In the genomic region with DNA sequence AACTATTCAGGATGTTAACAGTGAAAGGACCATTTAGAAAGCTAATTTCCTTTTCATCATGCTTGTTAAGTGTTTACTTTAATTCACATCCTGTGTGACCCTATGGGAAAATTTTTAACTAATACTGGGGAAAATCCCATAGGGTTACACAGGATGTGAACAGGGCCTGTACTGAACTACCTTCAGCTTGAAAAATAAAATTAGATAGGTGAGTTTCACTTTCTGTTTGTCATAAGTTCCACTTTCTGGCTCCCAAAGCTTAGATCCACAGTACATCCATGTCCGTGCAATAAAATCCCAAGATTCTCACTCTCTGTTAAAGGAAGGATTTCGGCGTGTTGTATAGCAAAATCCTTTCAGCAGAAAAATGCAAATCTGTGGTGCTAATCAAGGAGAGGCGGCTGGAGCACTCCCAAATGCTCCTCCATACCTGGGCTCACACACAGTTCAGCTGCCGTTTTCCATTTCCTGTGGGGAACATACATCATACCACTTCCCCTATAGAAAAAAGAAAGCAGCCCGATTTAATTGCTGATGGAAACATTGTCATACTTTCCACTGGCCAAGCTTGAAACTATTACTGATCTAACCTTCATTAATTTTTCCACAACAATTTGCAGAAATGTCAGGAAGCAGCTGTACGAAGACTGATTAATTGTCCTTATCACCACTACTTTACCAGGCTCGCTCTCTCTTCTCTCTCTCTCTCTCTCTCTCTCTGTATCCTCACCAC, we compare ENCODE assay signal across 8 cellular contexts.
DNase-seq lines count a peak whose midpoint lies in the region; ATAC-seq and TF ChIP-seq lines count a peak whose summit lies in the region.

No MANE protein-coding gene starts in this region.

- H3K9me3 ChIP-seq in A673 (ENCODE audit: low read depth, low read length, poor library complexity, severe bottlenecking) (no peaks in the 10 kb centered on the region), transverse colon (no peaks in the 10 kb centered on the region)

- intact Hi-C loops in A673 (cut with micrococcal nuclease; ENCODE audit: unreplicated experiment) (no loop called here), MCF 10A (cut with micrococcal nuclease) (loop anchor here (10.0 kb wide), 1 partner anchor 125 kb away; no protein-coding TSS in a partner anchor), transverse colon (cut with DNase I; ENCODE audit: low total_unique reads) (no loop called here)

- no peak for TF ChIP-seq CTCF in A673 (conservative IDR thresholded peaks at IDR 0.05; ENCODE audit: low read depth, low read length)
- no peak for TF ChIP-seq CTCF in MCF 10A (IDR thresholded peaks at IDR 0.05; ENCODE audit: unreplicated experiment)
- TF ChIP-seq CTCF in mesothelial cell of epicardium (IDR thresholded peaks at IDR 0.05; ENCODE audit: unreplicated experiment) = no peak
- no peak for TF ChIP-seq CTCF in transverse colon (IDR thresholded peaks at IDR 0.05)

- POLR2A ChIA-PET in A673 (lab: Charles Lee; ENCODE audit: low non-redundant PET) = no interaction called here
- POLR2A ChIA-PET in MCF 10A (lab: Yijun Ruan, JAX) = interaction anchor here (0.7 to 2.4 kb wide), 19 partner anchors 8 to 607 kb away, joined by 3 to 21 read pairs (median 5); no protein-coding TSS in a partner anchor

- CTCF ChIA-PET in A673 (lab: Charles Lee) (no interaction called here), MCF 10A (lab: Yijun Ruan, JAX) (interaction anchor here (0.6 to 1.9 kb wide), 7 partner anchors 8 to 433 kb away, joined by 3 to 6 read pairs (median 3); no protein-coding TSS in a partner anchor)

- H3K4me1 ChIP-seq in A673 (ENCODE audit: insufficient read depth, low read length, poor library complexity, severe bottlenecking) = no peaks in the 10 kb centered on the region
- peaks cover 0 to 43% (median 13%) of the 10 kb centered on the region in 4 donors for H3K4me1 ChIP-seq in transverse colon

- in situ Hi-C loops in transverse colon (cut with MboI; ENCODE audit: low pct_ligation_motif_present in 1 of 4, low pct_unique_long_range_greater_than_20kb in 1 of 4, low sequenced_read_pairs in 3 of 4) = no loop called here

- H3K27ac Mint-ChIP-seq in MCF 10A (ENCODE audit: low read depth, unreplicated experiment) = peak overlapping the region; percentile 87
- peak overlapping the region; percentile 80 for H3K27ac Mint-ChIP-seq in mesothelial cell of epicardium

- peak overlapping the region; percentile 75 for H3K4me3 Mint-ChIP-seq in MCF 10A (ENCODE audit: unreplicated experiment)
- peak overlapping the region; percentile 37 for H3K4me3 Mint-ChIP-seq in mesothelial cell of epicardium

- no peaks in the 10 kb centered on the region for H3K27me3 ChIP-seq in A673 (replicated peaks; ENCODE audit: insufficient read depth, low read depth, low read length, poor library complexity)
- H3K27me3 ChIP-seq in transverse colon = no peaks in the 10 kb centered on the region

- H3K36me3 ChIP-seq in A673 (ENCODE audit: insufficient read depth, low read length, poor library complexity, severe bottlenecking) (no peaks in the 10 kb centered on the region), transverse colon (no peaks in the 10 kb centered on the region)

- BruUV-seq in A673 (replicated peaks; lab: Mats Ljungman, UMichigan) (no TSS peak), MCF 10A (replicated peaks; lab: Mats Ljungman, UMichigan) (no TSS peak)

- H3K4me1 Mint-ChIP-seq in MCF 10A (ENCODE audit: insufficient read depth, unreplicated experiment) = peaks cover 15% of the 10 kb centered on the region
- H3K4me1 Mint-ChIP-seq in mesothelial cell of epicardium = peaks cover 37% of the 10 kb centered on the region

- no peak overlapping the region for H3K27ac ChIP-seq in A673 (ENCODE audit: low read depth, low read length, poor library complexity, severe bottlenecking)
- peak overlapping the region; percentile 19 to 59 (median 46) for H3K27ac ChIP-seq in transverse colon

- TF ChIP-seq EP300 in transverse colon (IDR thresholded peaks at IDR 0.05; ENCODE audit: low read depth) = no peak

- no peaks in the 10 kb centered on the region for H3K9me3 Mint-ChIP-seq in MCF 10A (ENCODE audit: unreplicated experiment)
- no peaks in the 10 kb centered on the region for H3K9me3 Mint-ChIP-seq in mesothelial cell of epicardium

- peaks cover 13% of the 10 kb centered on the region for H3K36me3 Mint-ChIP-seq in MCF 10A (ENCODE audit: insufficient read depth, unreplicated experiment)
- H3K36me3 Mint-ChIP-seq in mesothelial cell of epicardium = no peaks in the 10 kb centered on the region

- H3K27me3 Mint-ChIP-seq in MCF 10A (ENCODE audit: insufficient read depth, unreplicated experiment) = no peaks in the 10 kb centered on the region
- no peaks in the 10 kb centered on the region for H3K27me3 Mint-ChIP-seq in mesothelial cell of epicardium (ENCODE audit: low read depth)

- DNase-seq in A673 (ENCODE audit: low spot score) (peak; percentile 15), SHP77 treated with DMSO at 0.1 percent for 48 hours (lab: John Stamatoyannopoulos, UW) (peak; percentile 51), MCF 10A (ENCODE audit: unreplicated experiment) (peak; percentile 49), mesothelial cell of epicardium (ENCODE audit: low spot score in 2 of 2, unreplicated experiment in 2 of 2) (no peak), transverse colon (no peak), NCI-H2227 treated with DMSO at 0.1 percent for 48 hours (lab: John Stamatoyannopoulos, UW) (no peak)

- no peak for TF ChIP-seq POLR2A in transverse colon (IDR thresholded peaks at IDR 0.05)

- 18 to 19% methylated on average over 5 to 8 of the region's 8 CpGs for WGBS in transverse colon (ENCODE audit: low coverage in 1 of 2), 2 donors

- ATAC-seq in GM18861 (IDR thresholded peaks at IDR 0.05; ENCODE audit: unreplicated experiment) = peak; percentile 52
- ATAC-seq in HG03095 (IDR thresholded peaks at IDR 0.05; ENCODE audit: unreplicated experiment) = peak; percentile 71

- H3K4me3 ChIP-seq in A673 (ENCODE audit: low read depth, low read length, poor library complexity, severe bottlenecking) (peak overlapping the region; percentile 32), transverse colon (peak overlapping the region in 3 of 4 donors; percentile 17 to 45 (median 23))

Comparison
In these comparisons a context has a peak if more than half of its experiments do, and no peak if none do; other contexts are left out.
1. DNase-seq: peak in A673 (single experiment), SHP77 treated with DMSO at 0.1 percent for 48 hours (single experiment) and MCF 10A (single experiment); none in mesothelial cell of epicardium (0 of 2), transverse colon (single experiment) and NCI-H2227 treated with DMSO at 0.1 percent for 48 hours (single experiment).